In the genomic region with DNA sequence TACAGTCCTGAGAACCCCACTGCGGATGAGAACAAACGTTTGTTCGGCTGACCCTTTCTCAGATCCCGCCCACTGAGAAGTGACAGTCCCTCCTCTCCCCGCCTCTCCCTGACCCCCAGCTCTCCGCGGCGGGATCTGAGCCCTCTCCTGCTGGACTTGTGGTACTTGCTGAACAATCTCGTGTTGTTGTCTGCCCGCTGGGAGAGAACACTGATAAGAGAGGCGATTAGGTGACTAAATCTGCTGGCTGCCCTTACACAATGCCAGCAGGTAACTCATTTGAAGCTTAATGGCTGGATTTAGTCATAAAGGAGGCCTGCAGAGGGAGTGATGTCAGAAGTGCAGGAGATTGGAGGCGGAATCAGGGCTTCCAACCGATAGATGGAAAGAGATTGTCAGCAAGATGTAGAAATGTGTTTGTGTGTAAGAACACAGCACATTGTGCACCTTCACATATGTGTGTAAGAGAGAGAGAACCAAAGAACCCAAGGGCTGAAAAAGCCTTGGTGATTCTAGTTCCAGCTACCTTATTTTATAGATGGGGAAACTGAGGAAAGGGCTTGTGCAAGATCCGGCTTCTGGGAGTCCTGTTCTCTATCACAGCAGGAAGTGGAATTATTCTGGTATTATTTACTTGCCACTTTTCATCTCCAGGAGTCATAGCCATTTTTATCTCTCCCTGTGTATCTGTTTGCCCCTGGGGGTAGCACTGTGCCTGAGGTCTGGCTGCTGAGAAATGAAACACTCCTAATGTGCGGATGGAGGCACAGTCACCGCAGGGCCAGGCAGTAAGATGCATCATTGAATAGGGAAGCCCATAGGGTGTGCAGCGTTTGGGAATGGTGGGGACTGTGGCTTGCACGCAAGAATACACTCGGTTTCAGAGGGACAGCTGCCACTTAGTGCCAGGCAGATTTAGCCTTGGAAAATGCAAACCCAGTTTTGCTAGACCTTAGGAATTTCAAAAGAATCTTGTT, we compare ENCODE assay signal across 1 cellular context.
TF ChIP-seq lines count a peak whose summit lies in the region.

No MANE protein-coding gene starts in this region.

TF ChIP-seq in GM23338, 12 proteins besides CTCF, POLR2A, EP300 and RAD21 (continued from another document):
- TF ChIP-seq, protein P1, sequence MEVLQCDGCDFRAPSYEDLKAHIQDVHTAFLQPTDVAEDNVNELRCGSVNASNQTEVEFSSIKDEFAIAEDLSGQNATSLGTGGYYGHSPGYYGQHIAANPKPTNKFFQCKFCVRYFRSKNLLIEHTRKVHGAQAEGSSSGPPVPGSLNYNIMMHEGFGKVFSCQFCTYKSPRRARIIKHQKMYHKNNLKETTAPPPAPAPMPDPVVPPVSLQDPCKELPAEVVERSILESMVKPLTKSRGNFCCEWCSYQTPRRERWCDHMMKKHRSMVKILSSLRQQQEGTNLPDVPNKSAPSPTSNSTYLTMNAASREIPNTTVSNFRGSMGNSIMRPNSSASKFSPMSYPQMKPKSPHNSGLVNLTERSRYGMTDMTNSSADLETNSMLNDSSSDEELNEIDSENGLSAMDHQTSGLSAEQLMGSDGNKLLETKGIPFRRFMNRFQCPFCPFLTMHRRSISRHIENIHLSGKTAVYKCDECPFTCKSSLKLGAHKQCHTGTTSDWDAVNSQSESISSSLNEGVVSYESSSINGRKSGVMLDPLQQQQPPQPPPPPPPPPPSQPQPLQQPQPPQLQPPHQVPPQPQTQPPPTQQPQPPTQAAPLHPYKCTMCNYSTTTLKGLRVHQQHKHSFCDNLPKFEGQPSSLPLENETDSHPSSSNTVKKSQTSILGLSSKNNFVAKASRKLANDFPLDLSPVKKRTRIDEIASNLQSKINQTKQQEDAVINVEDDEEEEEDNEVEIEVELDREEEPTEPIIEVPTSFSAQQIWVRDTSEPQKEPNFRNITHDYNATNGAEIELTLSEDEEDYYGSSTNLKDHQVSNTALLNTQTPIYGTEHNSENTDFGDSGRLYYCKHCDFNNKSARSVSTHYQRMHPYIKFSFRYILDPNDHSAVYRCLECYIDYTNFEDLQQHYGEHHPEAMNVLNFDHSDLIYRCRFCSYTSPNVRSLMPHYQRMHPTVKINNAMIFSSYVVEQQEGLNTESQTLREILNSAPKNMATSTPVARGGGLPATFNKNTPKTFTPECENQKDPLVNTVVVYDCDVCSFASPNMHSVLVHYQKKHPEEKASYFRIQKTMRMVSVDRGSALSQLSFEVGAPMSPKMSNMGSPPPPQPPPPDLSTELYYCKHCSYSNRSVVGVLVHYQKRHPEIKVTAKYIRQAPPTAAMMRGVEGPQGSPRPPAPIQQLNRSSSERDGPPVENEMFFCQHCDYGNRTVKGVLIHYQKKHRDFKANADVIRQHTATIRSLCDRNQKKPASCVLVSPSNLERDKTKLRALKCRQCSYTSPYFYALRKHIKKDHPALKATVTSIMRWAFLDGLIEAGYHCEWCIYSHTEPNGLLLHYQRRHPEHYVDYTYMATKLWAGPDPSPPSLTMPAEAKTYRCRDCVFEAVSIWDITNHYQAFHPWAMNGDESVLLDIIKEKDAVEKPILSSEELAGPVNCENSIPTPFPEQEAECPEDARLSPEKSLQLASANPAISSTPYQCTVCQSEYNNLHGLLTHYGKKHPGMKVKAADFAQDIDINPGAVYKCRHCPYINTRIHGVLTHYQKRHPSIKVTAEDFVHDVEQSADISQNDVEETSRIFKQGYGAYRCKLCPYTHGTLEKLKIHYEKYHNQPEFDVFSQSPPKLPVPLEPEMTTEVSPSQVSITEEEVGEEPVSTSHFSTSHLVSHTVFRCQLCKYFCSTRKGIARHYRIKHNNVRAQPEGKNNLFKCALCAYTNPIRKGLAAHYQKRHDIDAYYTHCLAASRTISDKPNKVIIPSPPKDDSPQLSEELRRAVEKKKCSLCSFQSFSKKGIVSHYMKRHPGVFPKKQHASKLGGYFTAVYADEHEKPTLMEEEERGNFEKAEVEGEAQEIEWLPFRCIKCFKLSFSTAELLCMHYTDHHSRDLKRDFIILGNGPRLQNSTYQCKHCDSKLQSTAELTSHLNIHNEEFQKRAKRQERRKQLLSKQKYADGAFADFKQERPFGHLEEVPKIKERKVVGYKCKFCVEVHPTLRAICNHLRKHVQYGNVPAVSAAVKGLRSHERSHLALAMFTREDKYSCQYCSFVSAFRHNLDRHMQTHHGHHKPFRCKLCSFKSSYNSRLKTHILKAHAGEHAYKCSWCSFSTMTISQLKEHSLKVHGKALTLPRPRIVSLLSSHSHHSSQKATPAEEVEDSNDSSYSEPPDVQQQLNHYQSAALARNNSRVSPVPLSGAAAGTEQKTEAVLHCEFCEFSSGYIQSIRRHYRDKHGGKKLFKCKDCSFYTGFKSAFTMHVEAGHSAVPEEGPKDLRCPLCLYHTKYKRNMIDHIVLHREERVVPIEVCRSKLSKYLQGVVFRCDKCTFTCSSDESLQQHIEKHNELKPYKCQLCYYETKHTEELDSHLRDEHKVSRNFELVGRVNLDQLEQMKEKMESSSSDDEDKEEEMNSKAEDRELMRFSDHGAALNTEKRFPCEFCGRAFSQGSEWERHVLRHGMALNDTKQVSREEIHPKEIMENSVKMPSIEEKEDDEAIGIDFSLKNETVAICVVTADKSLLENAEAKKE (CRISPR knock-in tag; IDR thresholded peaks at IDR 0.05), result no peak
- TF ChIP-seq JUNB (IDR thresholded peaks at IDR 0.05; ENCODE audit: unreplicated experiment) (no peak), STAT1 (IDR thresholded peaks at IDR 0.05; ENCODE audit: unreplicated experiment) (no peak), POLR2AphosphoS5 (IDR thresholded peaks at IDR 0.05; ENCODE audit: low read depth) (no peak), ZNF331 (CRISPR knock-in tag; IDR thresholded peaks at IDR 0.05; ENCODE audit: low read depth) (no peak), CREB1 (CRISPR knock-in tag; IDR thresholded peaks at IDR 0.05; ENCODE audit: low read depth) (no peak), EZH2 (IDR thresholded peaks at IDR 0.05; ENCODE audit: low read depth, unreplicated experiment) (no peak), NANOG (IDR thresholded peaks at IDR 0.05; ENCODE audit: borderline replicate concordance) (no peak)
- TF ChIP-seq, protein P2, sequence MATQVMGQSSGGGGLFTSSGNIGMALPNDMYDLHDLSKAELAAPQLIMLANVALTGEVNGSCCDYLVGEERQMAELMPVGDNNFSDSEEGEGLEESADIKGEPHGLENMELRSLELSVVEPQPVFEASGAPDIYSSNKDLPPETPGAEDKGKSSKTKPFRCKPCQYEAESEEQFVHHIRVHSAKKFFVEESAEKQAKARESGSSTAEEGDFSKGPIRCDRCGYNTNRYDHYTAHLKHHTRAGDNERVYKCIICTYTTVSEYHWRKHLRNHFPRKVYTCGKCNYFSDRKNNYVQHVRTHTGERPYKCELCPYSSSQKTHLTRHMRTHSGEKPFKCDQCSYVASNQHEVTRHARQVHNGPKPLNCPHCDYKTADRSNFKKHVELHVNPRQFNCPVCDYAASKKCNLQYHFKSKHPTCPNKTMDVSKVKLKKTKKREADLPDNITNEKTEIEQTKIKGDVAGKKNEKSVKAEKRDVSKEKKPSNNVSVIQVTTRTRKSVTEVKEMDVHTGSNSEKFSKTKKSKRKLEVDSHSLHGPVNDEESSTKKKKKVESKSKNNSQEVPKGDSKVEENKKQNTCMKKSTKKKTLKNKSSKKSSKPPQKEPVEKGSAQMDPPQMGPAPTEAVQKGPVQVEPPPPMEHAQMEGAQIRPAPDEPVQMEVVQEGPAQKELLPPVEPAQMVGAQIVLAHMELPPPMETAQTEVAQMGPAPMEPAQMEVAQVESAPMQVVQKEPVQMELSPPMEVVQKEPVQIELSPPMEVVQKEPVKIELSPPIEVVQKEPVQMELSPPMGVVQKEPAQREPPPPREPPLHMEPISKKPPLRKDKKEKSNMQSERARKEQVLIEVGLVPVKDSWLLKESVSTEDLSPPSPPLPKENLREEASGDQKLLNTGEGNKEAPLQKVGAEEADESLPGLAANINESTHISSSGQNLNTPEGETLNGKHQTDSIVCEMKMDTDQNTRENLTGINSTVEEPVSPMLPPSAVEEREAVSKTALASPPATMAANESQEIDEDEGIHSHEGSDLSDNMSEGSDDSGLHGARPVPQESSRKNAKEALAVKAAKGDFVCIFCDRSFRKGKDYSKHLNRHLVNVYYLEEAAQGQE (IDR thresholded peaks at IDR 0.05; ENCODE audit: unreplicated experiment), result no peak
- TF ChIP-seq, protein P3, sequence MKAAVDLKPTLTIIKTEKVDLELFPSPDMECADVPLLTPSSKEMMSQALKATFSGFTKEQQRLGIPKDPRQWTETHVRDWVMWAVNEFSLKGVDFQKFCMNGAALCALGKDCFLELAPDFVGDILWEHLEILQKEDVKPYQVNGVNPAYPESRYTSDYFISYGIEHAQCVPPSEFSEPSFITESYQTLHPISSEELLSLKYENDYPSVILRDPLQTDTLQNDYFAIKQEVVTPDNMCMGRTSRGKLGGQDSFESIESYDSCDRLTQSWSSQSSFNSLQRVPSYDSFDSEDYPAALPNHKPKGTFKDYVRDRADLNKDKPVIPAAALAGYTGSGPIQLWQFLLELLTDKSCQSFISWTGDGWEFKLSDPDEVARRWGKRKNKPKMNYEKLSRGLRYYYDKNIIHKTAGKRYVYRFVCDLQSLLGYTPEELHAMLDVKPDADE (IDR thresholded peaks at IDR 0.05), result no peak
